Comparison of ENCODE assay signal across 18 cellular contexts in the genomic region with DNA sequence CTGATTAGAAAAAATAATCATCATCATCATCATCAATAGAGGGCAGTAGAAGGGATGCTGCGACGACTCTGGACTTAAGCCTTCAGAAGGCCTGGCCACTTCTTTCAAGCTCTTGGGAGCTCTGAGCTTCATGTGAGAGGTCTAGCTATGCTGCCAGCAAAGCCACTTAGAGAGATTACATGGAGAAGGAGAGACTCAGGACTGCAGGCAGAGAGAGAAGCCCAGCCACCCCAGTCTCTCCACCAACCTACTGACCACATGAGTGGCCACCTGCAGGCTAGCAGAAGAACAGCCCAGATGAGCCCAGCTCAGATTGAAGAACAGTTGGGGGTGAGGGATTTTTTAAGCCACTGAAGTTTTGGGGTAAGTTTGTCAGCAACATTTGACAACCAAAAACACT. TPM values are rescaled to one million over a fixed set of nuclear protein-coding genes. Genes with fewer than 3 reads are reported as not detected.
DNase-seq lines count a peak whose midpoint lies in the region; ATAC-seq and TF ChIP-seq lines count a peak whose summit lies in the region.
"Had no signal": no experiment of that assay in that cellular context is flagged by ENCODE, and none has a peak within 500 bp of the region (broad histone marks: within the 10 kb centered on the region; RNA-seq: fewer than 3 reads in every experiment).

No MANE protein-coding gene starts in this region.

- CTCF ChIA-PET in PC-3 (lab: Charles Lee), result no interaction called here

- H3K27ac Mint-ChIP-seq in type B pancreatic cell, result no peak overlapping the region
- H3K27ac Mint-ChIP-seq: activated naive CD4-positive, alpha-beta T cell treated with anti-CD3 and anti-CD28 coated beads, Interleukin-2, amount 50 U/mL, for 72 hours; memory B cell had no signal

- no peaks in the 10 kb centered on the region for H3F3A ChIP-seq in PC-3 (ENCODE audit: low read length, unreplicated experiment)

- H3K9me2 ChIP-seq in PC-3 (replicated peaks; ENCODE audit: low read length), result no peaks in the 10 kb centered on the region

- H3K27ac ChIP-seq in heart left ventricle (no peak overlapping the region), PC-3 (ENCODE audit: low read length) (no peak overlapping the region)
- H3K27ac ChIP-seq: SK-N-MC had no signal

- H3K9me3 ChIP-seq in heart left ventricle (no peaks in the 10 kb centered on the region), PC-3 (ENCODE audit: low read length) (no peaks in the 10 kb centered on the region)

- H3K27me3 Mint-ChIP-seq in type B pancreatic cell, result no peaks in the 10 kb centered on the region

- H3K27me3 ChIP-seq in heart left ventricle (no peaks in the 10 kb centered on the region), PC-3 (ENCODE audit: low read length) (peaks cover 12% of the 10 kb centered on the region)

- no peaks in the 10 kb centered on the region for H3K36me3 Mint-ChIP-seq in type B pancreatic cell
- H3K36me3 Mint-ChIP-seq: activated naive CD4-positive, alpha-beta T cell treated with anti-CD3 and anti-CD28 coated beads, Interleukin-2, amount 50 U/mL, for 72 hours; memory B cell had no signal

- 71 to 83% (median 81%) methylated on average over 2 of the region's 2 CpGs for WGBS in heart left ventricle, 4 donors

- no peaks in the 10 kb centered on the region for H3K9me3 Mint-ChIP-seq in type B pancreatic cell
- H3K9me3 Mint-ChIP-seq: activated naive CD4-positive, alpha-beta T cell treated with anti-CD3 and anti-CD28 coated beads, Interleukin-2, amount 50 U/mL, for 72 hours; memory B cell had no signal

- H3K4me3 Mint-ChIP-seq in type B pancreatic cell, result no peak overlapping the region
- H3K4me3 Mint-ChIP-seq: memory B cell had no signal

- H3K4me1 ChIP-seq in heart left ventricle, result no peaks in the 10 kb centered on the region
- H3K4me1 ChIP-seq in PC-3 (ENCODE audit: insufficient read depth, low read length), result no peaks in the 10 kb centered on the region

- H4K20me1 ChIP-seq in PC-3 (ENCODE audit: low read length), result no peaks in the 10 kb centered on the region

- no peaks in the 10 kb centered on the region for H3K79me2 ChIP-seq in PC-3 (ENCODE audit: low read length)

- no TSS peak for BruUV-seq in PC-3 (replicated peaks; lab: Mats Ljungman, UMichigan)

- intact Hi-C loops in Right ventricle myocardium inferior (cut with DNase I), result no loop called here
- intact Hi-C loops in heart left ventricle (cut with DNase I), result no loop called here
- intact Hi-C loops in PC-3 (cut with micrococcal nuclease), result no loop called here

- H3K4me1 Mint-ChIP-seq in type B pancreatic cell (ENCODE audit: unreplicated experiment), result no peaks in the 10 kb centered on the region
- H3K4me1 Mint-ChIP-seq: memory B cell had no signal

- no peaks in the 10 kb centered on the region for H3K36me3 ChIP-seq in heart left ventricle
- H3K36me3 ChIP-seq in PC-3 (ENCODE audit: low read depth, low read length), result no peaks in the 10 kb centered on the region

- TF ChIP-seq CTCF in heart left ventricle (IDR thresholded peaks at IDR 0.05) (no peak), PC-3 (conservative IDR thresholded peaks at IDR 0.05; ENCODE audit: low read depth, low read length) (no peak; the same call in none of the 2 replicates), epithelial cell of proximal tubule (conservative IDR thresholded peaks at IDR 0.05; ENCODE audit: low read depth, low read length) (peak; percentile 45), type B pancreatic cell (conservative IDR thresholded peaks at IDR 0.05) (peak; percentile 49)

- POLR2A ChIA-PET in PC-3 (lab: Charles Lee; ENCODE audit: unreplicated experiment), result no interaction called here

- TF ChIP-seq POLR2A in heart left ventricle (IDR thresholded peaks at IDR 0.05), result no peak

- H3K9ac ChIP-seq in PC-3 (ENCODE audit: low read length), result no peak overlapping the region

- H3K4me2 ChIP-seq in PC-3 (ENCODE audit: low read length), result no peak overlapping the region

- DNase-seq in Right ventricle myocardium inferior (ENCODE audit: missing footprints) (no peak), heart left ventricle (no peak), PC-3 (no peak), epithelial cell of proximal tubule (ENCODE audit: low read depth) (no peak), type B pancreatic cell (ENCODE audit: extremely low spot score, unreplicated experiment) (no peak), NCI-H1436 treated with DMSO at 0.1 percent for 48 hours (lab: John Stamatoyannopoulos, UW) (no peak), kidney glomerular epithelial cell (lab: John Stamatoyannopoulos, UW) (no peak), cerebellum (ENCODE audit: low spot score) (no peak)
- DNase-seq: ACHN; DMS79; NCI-H2081; NK-92 treated with Interleukin-12 subunit alpha and Interleukin-12 subunit beta, amount 100 ng/mL, for 24 hours; nucleus accumbens; stimulated activated CD4-positive, alpha-beta T cell treated with anti-CD3 and anti-CD28 coated beads, Interleukin-15, amount 100 ng/mL, for 24 hours had no signal

- H2AFZ ChIP-seq in PC-3 (ENCODE audit: low read length), result no peak overlapping the region

- peak; percentile 69 for ATAC-seq in Right ventricle myocardium inferior
- no peak for ATAC-seq in heart left ventricle
- peak; percentile 64; the same call in 1 of the 2 replicates for ATAC-seq in PC-3
- ATAC-seq: activated naive CD4-positive, alpha-beta T cell treated with anti-CD3 and anti-CD28 coated beads, Interleukin-2, amount 50 U/mL, for 72 hours had no signal

- no peak overlapping the region for H3K4me3 ChIP-seq in heart left ventricle
- H3K4me3 ChIP-seq in PC-3 (ENCODE audit: low read length), result no peak overlapping the region
- no peak overlapping the region for H3K4me3 ChIP-seq in epithelial cell of proximal tubule (ENCODE audit: low read depth, low read length)
- H3K4me3 ChIP-seq: SK-N-MC had no signal

RNA-seq across cellular contexts. Expression of a gene that starts 17.1 kb away (rescaled TPM):
- 19.6 TPM for total RNA-seq in Right ventricle myocardium inferior
- 10 to 100 TPM in 8 of 9 donors, 1 to 10 TPM in 1; 8.8 to 22.9 (median 13.3) TPM for total RNA-seq in heart left ventricle
- polyA plus RNA-seq in heart left ventricle, result 10 to 100 TPM in 1 of 2 donors, 1 to 10 TPM in 1; 6.2 to 11.3 TPM
- total RNA-seq in PC-3 (2014; rRNA removed), result 0.46 and 0.58 TPM in 2 replicates
- 0.36 and 2.9 TPM in 2 replicates for total RNA-seq in epithelial cell of proximal tubule
- 5.7 and 7.8 TPM in 2 replicates for total RNA-seq in type B pancreatic cell (ENCODE audit: low replicate concordance)
- 15.2 TPM for total RNA-seq in cerebellum
- total RNA-seq: activated naive CD4-positive, alpha-beta T cell treated with anti-CD3 and anti-CD28 coated beads, Interleukin-2, amount 50 U/mL, for 72 hours; LHCN-M2 had no signal

Comparison
In these comparisons a context has a peak if more than half of its experiments do, and no peak if none do; other contexts are left out.
1. ATAC-seq: peak in Right ventricle myocardium inferior (single experiment) and PC-3 (single experiment); none in heart left ventricle (0 of 4).
2. CTCF ChIP-seq: peak in epithelial cell of proximal tubule (single experiment) and type B pancreatic cell (single experiment); none in heart left ventricle (0 of 12) and PC-3 (single experiment).